In genomic region chr2:12620759-12621158, GRCh38 we compare ENCODE assay signal across 24 cellular contexts.
"Had no signal": no experiment of that assay in that cellular context is flagged by ENCODE, and none has a peak within 500 bp of the region (broad histone marks: within the 10 kb centered on the region; RNA-seq: fewer than 3 reads in every experiment).

No MANE protein-coding gene starts in this region.

- H3K4me3 ChIP-seq: body of pancreas, esophagus squamous epithelium, gastroesophageal sphincter, heart right ventricle, hepatocyte had no signal

- H3K9me3 Mint-ChIP-seq: activated B cell treated with CpG ODN at 0.5 μM for 24 hours; activated CD4-positive, alpha-beta memory T cell treated with anti-CD3 and anti-CD28 coated beads for 36 hours; activated naive CD4-positive, alpha-beta T cell treated with anti-CD3 and anti-CD28 coated beads for 36 hours; activated naive CD4-positive, alpha-beta T cell treated with anti-CD3 and anti-CD28 coated beads, Interleukin-2, amount 50 U/mL, for 24 hours; activated naive CD8-positive, alpha-beta T cell treated with anti-CD3 and anti-CD28 coated beads, Interleukin-2, amount 10 ng/mL, durations not matched to agents 7 days and 5 days; activated T-cell treated with anti-CD3 and anti-CD28 coated beads, Interleukin-2, amount 50 U/mL, for 4 hours; activated T-helper 2 cell treated with anti-CD3 and anti-CD28 coated beads, Interferon-gamma antibody, Interleukin-2, Interleukin-4, amounts not matched to agents 10 μg/mL and 5 μg/mL and 100 μg/mL, durations not matched to agents 14 hours and 24 hours and 36 hours; T-cell; T-helper 1 cell treated with Interleukin-12 subunit alpha and Interleukin-12 subunit beta and Interleukin-4 antibody, amounts not matched to agents 30 μg/mL and 1 μg/mL, for 36 hours had no signal

- ATAC-seq: activated T-cell treated with anti-CD3 and anti-CD28 coated beads, Interleukin-2, amount 50 U/mL, for 4 hours; body of pancreas; gastroesophageal sphincter; T-cell had no signal

- H3K27ac ChIP-seq: body of pancreas, esophagus squamous epithelium, gastroesophageal sphincter, heart right ventricle, hepatocyte, WERI-Rb-1 had no signal

- H2AFZ ChIP-seq: hepatocyte had no signal

- H3K79me2 ChIP-seq: hepatocyte had no signal

- H3K36me3 ChIP-seq: esophagus squamous epithelium, gastroesophageal sphincter, heart right ventricle, WERI-Rb-1 had no signal

- H3K27me3 ChIP-seq: body of pancreas, esophagus squamous epithelium, gastroesophageal sphincter, heart right ventricle, hepatocyte had no signal

- H3K4me2 ChIP-seq: hepatocyte had no signal

- H3K36me3 Mint-ChIP-seq: activated CD4-positive, alpha-beta memory T cell treated with anti-CD3 and anti-CD28 coated beads for 36 hours; activated naive CD4-positive, alpha-beta T cell treated with anti-CD3 and anti-CD28 coated beads, Interleukin-2, amount 50 U/mL, for 24 hours; activated naive CD8-positive, alpha-beta T cell treated with anti-CD3 and anti-CD28 coated beads, Interleukin-2, amount 10 ng/mL, durations not matched to agents 7 days and 5 days; T-cell had no signal

- H3K27me3 Mint-ChIP-seq: activated CD4-positive, alpha-beta memory T cell treated with anti-CD3 and anti-CD28 coated beads for 36 hours; activated naive CD4-positive, alpha-beta T cell treated with anti-CD3 and anti-CD28 coated beads, Interleukin-2, amount 50 U/mL, for 24 hours; activated naive CD8-positive, alpha-beta T cell treated with anti-CD3 and anti-CD28 coated beads, Interleukin-2, amount 10 ng/mL, durations not matched to agents 7 days and 5 days; T-cell had no signal

- H3K4me1 ChIP-seq: body of pancreas had no signal

- H3K4me3 Mint-ChIP-seq: activated B cell treated with CpG ODN at 0.5 μM for 24 hours; activated CD4-positive, alpha-beta memory T cell treated with anti-CD3 and anti-CD28 coated beads for 36 hours; activated naive CD4-positive, alpha-beta T cell treated with anti-CD3 and anti-CD28 coated beads for 36 hours; activated naive CD4-positive, alpha-beta T cell treated with anti-CD3 and anti-CD28 coated beads, Interleukin-2, amount 50 U/mL, for 24 hours; activated naive CD8-positive, alpha-beta T cell treated with anti-CD3 and anti-CD28 coated beads, Interleukin-2, amount 10 ng/mL, durations not matched to agents 7 days and 5 days; activated T-cell treated with anti-CD3 and anti-CD28 coated beads, Interleukin-2, amount 50 U/mL, for 4 hours; T-cell; T-helper 1 cell treated with Interleukin-12 subunit alpha and Interleukin-12 subunit beta and Interleukin-4 antibody, amounts not matched to agents 30 μg/mL and 1 μg/mL, for 36 hours had no signal

- H3K9me3 ChIP-seq: body of pancreas, esophagus squamous epithelium, gastroesophageal sphincter, heart right ventricle had no signal

- DNase-seq: activated B cell treated with CpG ODN at 0.5 μM for 24 hours; activated CD4-positive, alpha-beta memory T cell treated with anti-CD3 and anti-CD28 coated beads for 36 hours; activated CD4-positive, alpha-beta T cell treated with anti-CD3 and anti-CD28 coated beads for 48 hours; activated CD8-positive, alpha-beta memory T cell treated with anti-CD3 and anti-CD28 coated beads for 24 hours; activated effector memory CD4-positive, alpha-beta T cell treated with anti-CD3 and anti-CD28 coated beads, Interleukin-2, amount 50 U/mL, for 16 hours; activated naive CD4-positive, alpha-beta T cell treated with anti-CD3 and anti-CD28 coated beads for 36 hours; activated naive CD8-positive, alpha-beta T cell treated with anti-CD3 and anti-CD28 coated beads, Interleukin-2, amount 10 ng/mL, durations not matched to agents 7 days and 5 days; activated T-cell treated with anti-CD3 and anti-CD28 coated beads, Interleukin-2, amount 50 U/mL, for 4 hours; amniotic stem cell; anterior cingulate cortex; body of pancreas; caudate nucleus; effector CD8-positive, alpha-beta T cell; esophagus squamous epithelium; foreskin melanocyte; heart right ventricle; T-cell; T-helper 9 cell; WERI-Rb-1 had no signal

- H3K27ac Mint-ChIP-seq: activated B cell treated with CpG ODN at 0.5 μM for 24 hours; activated CD4-positive, alpha-beta memory T cell treated with anti-CD3 and anti-CD28 coated beads for 36 hours; activated naive CD4-positive, alpha-beta T cell treated with anti-CD3 and anti-CD28 coated beads, Interleukin-2, amount 50 U/mL, for 24 hours; activated naive CD8-positive, alpha-beta T cell treated with anti-CD3 and anti-CD28 coated beads, Interleukin-2, amount 10 ng/mL, durations not matched to agents 7 days and 5 days; activated T-helper 2 cell treated with anti-CD3 and anti-CD28 coated beads, Interferon-gamma antibody, Interleukin-2, Interleukin-4, amounts not matched to agents 10 μg/mL and 5 μg/mL and 100 μg/mL, durations not matched to agents 14 hours and 24 hours and 36 hours; T-cell; T-helper 1 cell treated with Interleukin-12 subunit alpha and Interleukin-12 subunit beta and Interleukin-4 antibody, amounts not matched to agents 30 μg/mL and 1 μg/mL, for 36 hours had no signal
